ENCODE assay signal across 1 cellular context in genomic region chr3:76965122-76965725, GRCh38.
A peak's percentile ranks its signal among the peaks of the same experiment; 100 is the strongest.
TF ChIP-seq lines count a peak whose summit lies in the region.

No MANE protein-coding gene starts in this region.

TF ChIP-seq in HepG2, 621 proteins besides CTCF, POLR2A, EP300 and RAD21 (continued from another document):
- peak; percentile 44 for TF ChIP-seq ASH2L (IDR thresholded peaks at IDR 0.05; ENCODE audit: insufficient read length, low read depth, low read length)
- no peak for TF ChIP-seq PRDM10 (CRISPR knock-in tag; IDR thresholded peaks at IDR 0.05; ENCODE audit: low read depth)
- TF ChIP-seq RORA (CRISPR knock-in tag; IDR thresholded peaks at IDR 0.05), result no peak
- TF ChIP-seq STAT6 (CRISPR knock-in tag; IDR thresholded peaks at IDR 0.05; ENCODE audit: borderline replicate concordance), result no peak
- TF ChIP-seq ZNF18 (CRISPR knock-in tag; IDR thresholded peaks at IDR 0.05; ENCODE audit: insufficient replicate concordance), result no peak
- no peak for TF ChIP-seq ZSCAN20 (CRISPR knock-in tag; IDR thresholded peaks at IDR 0.05; ENCODE audit: borderline replicate concordance)
- TF ChIP-seq REPIN1 (CRISPR knock-in tag; IDR thresholded peaks at IDR 0.05; ENCODE audit: borderline replicate concordance, low read depth), result no peak
- TF ChIP-seq ZNF670 (CRISPR knock-in tag; IDR thresholded peaks at IDR 0.05; ENCODE audit: borderline replicate concordance), result no peak
- peak in 1 of 2 experiments; percentile 28; a peak in 1 of 4 replicates for TF ChIP-seq REST (IDR thresholded peaks at IDR 0.05; ENCODE audit: borderline replicate concordance in 1 of 2, low read depth in 1 of 2, low read length in 2 of 2)
- TF ChIP-seq AKNA (CRISPR knock-in tag; IDR thresholded peaks at IDR 0.05; ENCODE audit: borderline replicate concordance), result no peak
- TF ChIP-seq FOXM1 (CRISPR knock-in tag; IDR thresholded peaks at IDR 0.05), result no peak
- TF ChIP-seq PAXIP1 (CRISPR knock-in tag; conservative IDR thresholded peaks at IDR 0.05), result peak; percentile 79
- peak; percentile 48 for TF ChIP-seq MED1 (CRISPR knock-in tag; IDR thresholded peaks at IDR 0.05)
- no peak for TF ChIP-seq E2F2 (CRISPR knock-in tag; IDR thresholded peaks at IDR 0.05; ENCODE audit: borderline replicate concordance)
- TF ChIP-seq ZNF282 (IDR thresholded peaks at IDR 0.05; ENCODE audit: partially characterized antibody), result no peak
- TF ChIP-seq THYN1 (CRISPR knock-in tag; IDR thresholded peaks at IDR 0.05; ENCODE audit: borderline replicate concordance, low read depth), result no peak
- no peak for TF ChIP-seq ZNF616 (CRISPR knock-in tag; IDR thresholded peaks at IDR 0.05; ENCODE audit: low read depth)
- TF ChIP-seq JUNB (CRISPR knock-in tag; IDR thresholded peaks at IDR 0.05; ENCODE audit: borderline replicate concordance), result no peak
- TF ChIP-seq HNRNPUL1 (IDR thresholded peaks at IDR 0.05; ENCODE audit: low read depth, low read length), result no peak
- no peak for TF ChIP-seq TAF15 (IDR thresholded peaks at IDR 0.05; ENCODE audit: low read depth, low read length, poor library complexity, severe bottlenecking)
- no peak for TF ChIP-seq HOXA5 (CRISPR knock-in tag; IDR thresholded peaks at IDR 0.05)
- TF ChIP-seq ZMYM2 (CRISPR knock-in tag; IDR thresholded peaks at IDR 0.05), result no peak
- no peak for TF ChIP-seq GMEB2 (CRISPR knock-in tag; IDR thresholded peaks at IDR 0.05; ENCODE audit: low read depth)
- peak; percentile 36; the same call in 1 of the 2 replicates for TF ChIP-seq HOXA3 (CRISPR knock-in tag; IDR thresholded peaks at IDR 0.05)
